8 cellular contexts compared by ENCODE assay signal in genomic region chr13:51451467-51452390, GRCh38. TPM values are rescaled to one million over a fixed set of nuclear protein-coding genes. Genes with fewer than 3 reads are reported as not detected.
DNase-seq lines count a peak whose midpoint lies in the region; ATAC-seq and TF ChIP-seq lines count a peak whose summit lies in the region.

No MANE protein-coding gene starts in this region.

- H3K4me3 ChIP-seq in Caco-2 (ENCODE audit: low read depth, low read length) (peak overlapping the region; percentile 72), fibroblast of mammary gland (ENCODE audit: control insufficient read depth, low read depth, low read length) (peak overlapping the region; percentile 84)

- no peaks in the 10 kb centered on the region for H3K27me3 ChIP-seq in Caco-2 (replicated peaks; ENCODE audit: control insufficient read depth, insufficient read depth, low read length)

- H3K9me3 ChIP-seq in Caco-2, result peaks cover 11% of the 10 kb centered on the region; the same call in 1 of the 2 replicates

- DNase-seq in Caco-2, result peak; percentile 79 to 82
- DNase-seq in HuH-7 (ENCODE audit: low spot score), result peak; percentile 39
- peak; percentile 82 for DNase-seq in RKO (ENCODE audit: low spot score)
- DNase-seq in activated T-helper 1 cell treated with anti-CD3 and anti-CD28 coated beads, Interleukin-2, amount 50 U/mL, for 16 hours (ENCODE audit: low read depth in 1 of 2, low spot score in 1 of 2), result peak; percentile 55 to 61
- DNase-seq in fibroblast of mammary gland (ENCODE audit: low read depth), result peak; percentile 63
- peak; percentile 76 for DNase-seq in natural killer cell
- peak; percentile 52 to 77 (median 67) for DNase-seq in stimulated activated naive CD4-positive, alpha-beta T cell (lab: John Stamatoyannopoulos, UW)

- H3K9me3 Mint-ChIP-seq in Caco-2 (ENCODE audit: unreplicated experiment), result peaks cover 9% of the 10 kb centered on the region
- no peaks in the 10 kb centered on the region for H3K9me3 Mint-ChIP-seq in natural killer cell

- TF ChIP-seq CTCF in Caco-2 (IDR thresholded peaks at IDR 0.05; ENCODE audit: insufficient read depth in 1 of 2, low read depth in 1 of 2, low read length in 1 of 2, severe bottlenecking in 1 of 2, unreplicated experiment in 1 of 2) (no peak), fibroblast of mammary gland (conservative IDR thresholded peaks at IDR 0.05; ENCODE audit: control insufficient read depth, insufficient read depth, low read depth, low read length) (no peak), natural killer cell (IDR thresholded peaks at IDR 0.05) (no peak)

- ATAC-seq in GM21367 (IDR thresholded peaks at IDR 0.05; ENCODE audit: unreplicated experiment) (peak; percentile 29), natural killer cell (peak; percentile 17 to 25 (median 20))

- BruUV-seq in Caco-2 (replicated peaks; lab: Mats Ljungman, UMichigan), result no TSS peak

- H3K4me1 ChIP-seq in Caco-2, result peaks cover 12% of the 10 kb centered on the region; the same call in 1 of the 2 replicates

- POLR2A ChIA-PET in Caco-2 (lab: Charles Lee), result no interaction called here

- H3K4me1 Mint-ChIP-seq in Caco-2 (ENCODE audit: low read depth, unreplicated experiment), result no peaks in the 10 kb centered on the region
- peaks cover 45 to 49% of the 10 kb centered on the region in 2 donors for H3K4me1 Mint-ChIP-seq in natural killer cell

- CTCF ChIA-PET in Caco-2 (lab: Charles Lee), result interaction anchor here (0.9 kb wide), 1 partner anchor 17 kb away, joined by 3 read pairs; no protein-coding TSS in a partner anchor

- H3K4me3 Mint-ChIP-seq in Caco-2 (ENCODE audit: unreplicated experiment), result peak overlapping the region; percentile 72
- H3K4me3 Mint-ChIP-seq in natural killer cell, result peak overlapping the region; percentile 95

- intact Hi-C loops in Caco-2 (cut with micrococcal nuclease; ENCODE audit: unreplicated experiment) (loop anchor here (2.0 to 5.0 kb wide), 4 partner anchors 281 to 406 kb away; partner anchors contain the start of gene DHRS12), natural killer cell (cut with micrococcal nuclease) (loop anchor here (2.0 to 10.0 kb wide), 5 partner anchors 81 to 1514 kb away; partner anchors contain the start of genes SPRYD7 and SUGT1)

- H3K36me3 Mint-ChIP-seq in Caco-2 (ENCODE audit: insufficient read depth, unreplicated experiment) (peaks cover 44% of the 10 kb centered on the region), natural killer cell (peaks cover 15% of the 10 kb centered on the region)

- no peaks in the 10 kb centered on the region for H3K36me3 ChIP-seq in Caco-2 (ENCODE audit: control insufficient read depth, insufficient read depth, low read length)

- no peaks in the 10 kb centered on the region for H3K27me3 Mint-ChIP-seq in Caco-2 (ENCODE audit: insufficient read depth, unreplicated experiment)
- no peaks in the 10 kb centered on the region for H3K27me3 Mint-ChIP-seq in natural killer cell (ENCODE audit: low read depth in 2 of 2)

- peak overlapping the region; percentile 82 for H3K27ac Mint-ChIP-seq in Caco-2 (ENCODE audit: unreplicated experiment)
- H3K27ac Mint-ChIP-seq in natural killer cell, result peak overlapping the region; percentile 92 to 96

RNA-seq across cellular contexts. Expression of gene INTS6, which starts 1.1 kb away (rescaled TPM):
- total RNA-seq in Caco-2 (2022) (42.6 and 46.7 TPM in 2 replicates), natural killer cell (100 to 1,000 TPM in 2 of 3 donors, 10 to 100 TPM in 1; 89.2 to 142 (median 110) TPM)

Comparison
In these comparisons a context has a peak if more than half of its experiments do, and no peak if none do; other contexts are left out.
1. Peak in every context shown above with its lines: DNase-seq, ATAC-seq and H3K4me3 ChIP-seq.